Comparison of ENCODE assay signal across 8 cellular contexts in genomic region chr2:226795281-226796011, GRCh38. TPM values are rescaled to one million over a fixed set of nuclear protein-coding genes. Genes with fewer than 3 reads are reported as not detected.
DNase-seq lines count a peak whose midpoint lies in the region; ATAC-seq, FAIRE-seq and TF ChIP-seq lines count a peak whose summit lies in the region.

No MANE protein-coding gene starts in this region.

- POLR2A ChIA-PET in A549 (lab: Yijun Ruan, JAX), result interaction anchor here (0.5 to 1.5 kb wide), 3 partner anchors 143 to 1130 kb away, joined by 3 to 6 read pairs (median 4); no protein-coding TSS in a partner anchor
- POLR2A ChIA-PET in CD8-positive, alpha-beta memory T cell (lab: Charles Lee), result interaction anchor here (1.6 kb wide), 1 partner anchor 41 kb away, joined by 7 read pairs; the partner anchor contains the start of gene RHBDD1

- H3K4me3 ChIP-seq in A549 (peak overlapping the region; percentile 48), muscle layer of duodenum (ENCODE audit: low read depth in 1 of 2, low read length in 2 of 2) (peak overlapping the region; percentile 63 to 91)
- H3K4me3 ChIP-seq in CD8-positive, alpha-beta memory T cell (ENCODE audit: low read length), result no peak overlapping the region

- no peak for FAIRE-seq in A549 (lab: Jason Lieb, UNC)

- peaks cover 0 to 2% of the 10 kb centered on the region in 2 donors for H3K27me3 Mint-ChIP-seq in CD8-positive, alpha-beta memory T cell

- no peak for TF ChIP-seq EP300 in A549 (IDR thresholded peaks at IDR 0.05)

- no peak for TF ChIP-seq POLR2A in A549 (IDR thresholded peaks at IDR 0.05; ENCODE audit: low read length)

- peak overlapping the region; percentile 96 for H3K4me2 ChIP-seq in A549

- WGBS in A549 (ENCODE audit: missing lambda C conversion rate), result 62% methylated on average over 14 of the region's 26 CpGs

- no peaks in the 10 kb centered on the region for H3K9me3 ChIP-seq in A549
- no peaks in the 10 kb centered on the region for H3K9me3 ChIP-seq in muscle layer of duodenum (ENCODE audit: control insufficient read depth in 1 of 2, low read length in 2 of 2)
- H3K9me3 ChIP-seq in CD8-positive, alpha-beta memory T cell (ENCODE audit: low read length), result no peaks in the 10 kb centered on the region

- peaks cover 13 to 48% (median 25%) of the 10 kb centered on the region in 3 donors for H3K4me1 Mint-ChIP-seq in CD8-positive, alpha-beta memory T cell

- peaks cover 0 to 8% (median 0%) of the 10 kb centered on the region in 3 donors for H3K36me3 Mint-ChIP-seq in CD8-positive, alpha-beta memory T cell

- peak overlapping the region in 2 of 7 donors; percentile 27 to 61 for H3K4me3 Mint-ChIP-seq in CD8-positive, alpha-beta memory T cell

- no peak for TF ChIP-seq CTCF in A549 (IDR thresholded peaks at IDR 0.05)

- no peak overlapping the region for H3K27ac Mint-ChIP-seq in CD8-positive, alpha-beta memory T cell

- H3K36me3 ChIP-seq in muscle layer of duodenum (ENCODE audit: control insufficient read depth in 1 of 2, insufficient read depth in 2 of 2, low read length in 2 of 2), result no peaks in the 10 kb centered on the region
- no peaks in the 10 kb centered on the region for H3K36me3 ChIP-seq in CD8-positive, alpha-beta memory T cell (ENCODE audit: insufficient read depth, low read length)

- no peak for TF ChIP-seq RAD21 in A549 (conservative IDR thresholded peaks at IDR 0.05 in 1 of 2, IDR thresholded peaks at IDR 0.05 in 1 of 2)

- CTCF ChIA-PET in A549 (lab: Yijun Ruan, JAX), result interaction anchor here (0.6 to 3.0 kb wide), 15 partner anchors 25 to 1135 kb away, joined by 3 to 9 read pairs (median 5); no protein-coding TSS in a partner anchor
- CTCF ChIA-PET in CD8-positive, alpha-beta memory T cell (lab: Charles Lee), result interaction anchor here (1.0 kb wide), 1 partner anchor 40 kb away, joined by 3 read pairs; the partner anchor contains the start of gene RHBDD1

- H3K27ac ChIP-seq in A549 (peak overlapping the region; percentile 91 to 100), epithelial cell of prostate (peak overlapping the region; percentile 96), muscle layer of duodenum (ENCODE audit: low read length) (peak overlapping the region; percentile 60)
- no peak overlapping the region for H3K27ac ChIP-seq in CD8-positive, alpha-beta memory T cell (ENCODE audit: low read depth, low read length)

- no peak for ATAC-seq in A549
- no peak for ATAC-seq in HG03439 (IDR thresholded peaks at IDR 0.05; ENCODE audit: unreplicated experiment)
- ATAC-seq in GM21723 (IDR thresholded peaks at IDR 0.05; ENCODE audit: unreplicated experiment), result no peak

- H3K4me1 ChIP-seq in A549 (peaks cover 49% of the 10 kb centered on the region), muscle layer of duodenum (ENCODE audit: control insufficient read depth in 1 of 2, insufficient read depth in 2 of 2, low read length in 2 of 2) (peaks cover 0 to 25% of the 10 kb centered on the region in 2 donors)
- H3K4me1 ChIP-seq in CD8-positive, alpha-beta memory T cell (ENCODE audit: insufficient read depth, low read length), result peaks cover 20% of the 10 kb centered on the region

- H3K27me3 ChIP-seq in muscle layer of duodenum (ENCODE audit: low read depth, low read length), result no peaks in the 10 kb centered on the region
- H3K27me3 ChIP-seq in CD8-positive, alpha-beta memory T cell (ENCODE audit: insufficient read depth, low read length, poor library complexity, severe bottlenecking), result no peaks in the 10 kb centered on the region

- no peaks in the 10 kb centered on the region for H3K9me3 Mint-ChIP-seq in CD8-positive, alpha-beta memory T cell

- no peak for DNase-seq in A549 (ENCODE audit: low read depth in 1 of 2, low spot score in 1 of 2)
- peak; percentile 64 for DNase-seq in LHCN-M2 (ENCODE audit: low read depth)
- no peak for DNase-seq in epithelial cell of prostate (ENCODE audit: low read depth, low spot score)
- DNase-seq in CD8-positive, alpha-beta memory T cell, result no peak
- DNase-seq in DMS53 (lab: John Stamatoyannopoulos, UW), result no peak

TF ChIP-seq in A549, 52 proteins besides CTCF, POLR2A, EP300 and RAD21:
- no peak for TF ChIP-seq CBX8 (IDR thresholded peaks at IDR 0.05)
- TF ChIP-seq ESRRA (IDR thresholded peaks at IDR 0.05; ENCODE audit: borderline replicate concordance, low read length), result no peak
- no peak for TF ChIP-seq NR3C1 (IDR thresholded peaks at IDR 0.05)
- TF ChIP-seq, protein P1, sequence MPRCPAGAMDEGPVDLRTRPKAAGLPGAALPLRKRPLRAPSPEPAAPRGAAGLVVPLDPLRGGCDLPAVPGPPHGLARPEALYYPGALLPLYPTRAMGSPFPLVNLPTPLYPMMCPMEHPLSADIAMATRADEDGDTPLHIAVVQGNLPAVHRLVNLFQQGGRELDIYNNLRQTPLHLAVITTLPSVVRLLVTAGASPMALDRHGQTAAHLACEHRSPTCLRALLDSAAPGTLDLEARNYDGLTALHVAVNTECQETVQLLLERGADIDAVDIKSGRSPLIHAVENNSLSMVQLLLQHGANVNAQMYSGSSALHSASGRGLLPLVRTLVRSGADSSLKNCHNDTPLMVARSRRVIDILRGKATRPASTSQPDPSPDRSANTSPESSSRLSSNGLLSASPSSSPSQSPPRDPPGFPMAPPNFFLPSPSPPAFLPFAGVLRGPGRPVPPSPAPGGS (IDR thresholded peaks at IDR 0.05), result no peak
- no peak for TF ChIP-seq EHF (CRISPR knock-in tag; IDR thresholded peaks at IDR 0.05)
- TF ChIP-seq HEYL (CRISPR knock-in tag; IDR thresholded peaks at IDR 0.05), result no peak
- TF ChIP-seq FOSL2 (IDR thresholded peaks at IDR 0.05), result no peak
- no peak for TF ChIP-seq FOSL2 (CRISPR knock-in tag; IDR thresholded peaks at IDR 0.05)
- TF ChIP-seq HES2 (IDR thresholded peaks at IDR 0.05), result no peak
- no peak for TF ChIP-seq TFCP2L1 (CRISPR knock-in tag; IDR thresholded peaks at IDR 0.05)
- TF ChIP-seq SMC3 (IDR thresholded peaks at IDR 0.05), result no peak
- no peak for TF ChIP-seq HOXB5 (CRISPR knock-in tag; IDR thresholded peaks at IDR 0.05)
- TF ChIP-seq, protein P2, sequence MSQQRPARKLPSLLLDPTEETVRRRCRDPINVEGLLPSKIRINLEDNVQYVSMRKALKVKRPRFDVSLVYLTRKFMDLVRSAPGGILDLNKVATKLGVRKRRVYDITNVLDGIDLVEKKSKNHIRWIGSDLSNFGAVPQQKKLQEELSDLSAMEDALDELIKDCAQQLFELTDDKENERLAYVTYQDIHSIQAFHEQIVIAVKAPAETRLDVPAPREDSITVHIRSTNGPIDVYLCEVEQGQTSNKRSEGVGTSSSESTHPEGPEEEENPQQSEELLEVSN (IDR thresholded peaks at IDR 0.05; ENCODE audit: borderline replicate concordance, low read depth), result no peak
- TF ChIP-seq HOXB13 (CRISPR knock-in tag; IDR thresholded peaks at IDR 0.05; ENCODE audit: low read depth), result no peak
- no peak for TF ChIP-seq BHLHE40 (IDR thresholded peaks at IDR 0.05; ENCODE audit: low read depth, low read length)
- no peak; a peak in 1 of 5 replicates for TF ChIP-seq JUN (IDR thresholded peaks at IDR 0.05)
- TF ChIP-seq ZC3H11A (IDR thresholded peaks at IDR 0.05), result no peak
- TF ChIP-seq RARB (CRISPR knock-in tag; IDR thresholded peaks at IDR 0.05), result no peak

RNA-seq across cellular contexts. Expression of gene IRS1, which starts 4.2 kb away (rescaled TPM):
- polyA plus RNA-seq in A549 (2011; rRNA removed), result 10.4 and 12.9 TPM in 2 replicates
- 13.4 and 20.3 TPM in 2 replicates for polyA plus RNA-seq in A549 (2012; cell fraction: cytosol; rRNA removed)
- 15.9 and 22.7 TPM in 2 replicates for polyA plus RNA-seq in A549 (2012; cell fraction: nucleus; rRNA removed)
- 13.1 to 15.6 TPM (median 13.9 TPM) in 3 replicates for polyA plus RNA-seq in A549 (2017; fragmentation: RNase III; extraction: RNeasy Plus Mini Kit Qiagen cat#74134 plus additional on column Dnase treatment)
- polyA minus RNA-seq in A549 (2011; rRNA and poly(A)+ RNA removed), result 22.6 and 23.6 TPM in 2 replicates
- total RNA-seq in LHCN-M2 (2014; rRNA removed), result 25.0 and 28.5 TPM in 2 replicates
- polyA plus RNA-seq in LHCN-M2 (2012), result 18.9 TPM
- 1 to 10 TPM; 3.6 to 3.9 TPM for total RNA-seq in CD8-positive, alpha-beta memory T cell
- polyA plus RNA-seq in CD8-positive, alpha-beta memory T cell, result 0.20 TPM

RNA-seq across cellular contexts. Expression of gene RHBDD1, which starts 40.4 kb away (rescaled TPM):
- 46.9 and 50.6 TPM in 2 replicates for polyA plus RNA-seq in A549 (2011; rRNA removed)
- polyA plus RNA-seq in A549 (2012; cell fraction: cytosol; rRNA removed), result 4.9 and 6.1 TPM in 2 replicates
- 5.1 and 6.0 TPM in 2 replicates for polyA plus RNA-seq in A549 (2012; cell fraction: nucleus; rRNA removed)
- 8.3 to 8.6 TPM (median 8.6 TPM) in 3 replicates for polyA plus RNA-seq in A549 (2017; fragmentation: RNase III; extraction: RNeasy Plus Mini Kit Qiagen cat#74134 plus additional on column Dnase treatment)
- polyA minus RNA-seq in A549 (2011; rRNA and poly(A)+ RNA removed), result 60.9 and 78.3 TPM in 2 replicates
- 4.4 and 6.6 TPM in 2 replicates for total RNA-seq in LHCN-M2 (2014; rRNA removed)
- 9.0 TPM for polyA plus RNA-seq in LHCN-M2 (2012)
- total RNA-seq in CD8-positive, alpha-beta memory T cell, result 10 to 100 TPM; 32.8 to 35.7 TPM
- 19.2 TPM for polyA plus RNA-seq in CD8-positive, alpha-beta memory T cell
